Comparison of ENCODE assay signal across 15 cellular contexts in the genomic region with DNA sequence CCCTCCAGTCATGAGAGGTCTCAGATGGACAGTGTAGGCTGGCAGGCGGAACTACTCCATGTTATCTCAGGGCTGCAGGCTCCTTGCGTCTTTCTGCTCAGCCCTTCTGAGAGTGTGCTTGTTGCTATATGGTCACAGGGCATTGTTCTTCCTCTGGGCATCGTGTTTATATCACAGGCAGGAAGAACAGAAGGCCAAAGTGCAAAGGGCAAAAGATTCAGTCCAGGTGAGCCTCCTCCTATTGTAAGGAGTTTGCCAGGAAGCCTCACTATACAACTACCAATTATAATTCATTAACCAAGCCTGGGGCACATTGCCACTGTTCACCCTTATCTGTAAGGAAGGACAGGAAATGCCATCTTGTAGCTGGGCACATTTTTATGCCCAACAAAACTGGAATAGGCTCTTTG.
"Had no signal": no experiment of that assay in that cellular context is flagged by ENCODE, and none has a peak within 500 bp of the region (broad histone marks: within the 10 kb centered on the region; RNA-seq: fewer than 3 reads in every experiment).

No MANE protein-coding gene starts in this region.

- H2AFZ ChIP-seq: neural progenitor cell, parathyroid adenoma had no signal

- H3K27ac ChIP-seq: cardiac muscle cell, coronary artery, neural progenitor cell, parathyroid adenoma, right atrium auricular region, tibial nerve had no signal

- H3K4me1 ChIP-seq: neural progenitor cell, parathyroid adenoma, right atrium auricular region, tibial nerve had no signal

- DNase-seq: activated CD4-positive, alpha-beta T cell treated with anti-CD3 and anti-CD28 coated beads, Interleukin-2, amount 10 ng/mL, durations not matched to agents 7 days and 5 days; activated CD4-positive, CD25-positive, alpha-beta regulatory T cell; activated CD8-positive, alpha-beta memory T cell treated with anti-CD3 and anti-CD28 coated beads for 24 hours; activated naive CD4-positive, alpha-beta T cell treated with anti-CD3 and anti-CD28 coated beads for 36 hours; effector memory CD4-positive, alpha-beta T cell; hypothalamus; T-helper 1 cell had no signal

- H3K4me3 ChIP-seq: cardiac muscle cell, coronary artery, neural progenitor cell, right atrium auricular region, smooth muscle cell, tibial nerve had no signal

- H3K79me2 ChIP-seq: parathyroid adenoma had no signal

- ATAC-seq: stimulated activated memory B cell treated with anti-CD40 and anti-IgM and Interleukin-4, amounts not matched to agents 10 μg/mL and 1 μg/mL and 100 μg/mL, for 72 hours had no signal

- H3K36me3 ChIP-seq: cardiac muscle cell, neural progenitor cell, right atrium auricular region, tibial nerve had no signal

- H3K9me3 ChIP-seq: right atrium auricular region, tibial nerve had no signal

- H3K9ac ChIP-seq: neural progenitor cell, parathyroid adenoma had no signal

- H3K4me2 ChIP-seq: neural progenitor cell, smooth muscle cell had no signal

- H3K27me3 ChIP-seq: cardiac muscle cell, neural progenitor cell, right atrium auricular region, tibial nerve had no signal
